Comparison of ENCODE assay signal across 19 cellular contexts in genomic region chr1:9858293-9859035, GRCh38. TPM values are rescaled to one million over a fixed set of nuclear protein-coding genes. Genes with fewer than 3 reads are reported as not detected.
A peak's percentile ranks its signal among the peaks of the same experiment; 100 is the strongest.
DNase-seq lines count a peak whose midpoint lies in the region; ATAC-seq lines count a peak whose summit lies in the region.
"Had no signal": no experiment of that assay in that cellular context is flagged by ENCODE, and none has a peak within 500 bp of the region (broad histone marks: within the 10 kb centered on the region; RNA-seq: fewer than 3 reads in every experiment).

No MANE protein-coding gene starts in this region.

- H3K18ac ChIP-seq in trophoblast cell (ENCODE audit: low read length): no peak overlapping the region

- H3K9ac ChIP-seq in HUES48 (ENCODE audit: low read depth, low read length): no peak overlapping the region
- no peak overlapping the region for H3K9ac ChIP-seq in trophoblast cell (ENCODE audit: low read length)

- H3K79me2 ChIP-seq in trophoblast cell (ENCODE audit: control insufficient read depth, insufficient read depth, low read length, poor library complexity): no peaks in the 10 kb centered on the region

- CTCF ChIA-PET in naive thymus-derived CD4-positive, alpha-beta T cell (lab: Charles Lee): interaction anchor here (0.6 to 8.9 kb wide), 2 partner anchors 72 to 131 kb away, joined by 3 to 72 read pairs; no protein-coding TSS in a partner anchor

- peaks cover 4% of the 10 kb centered on the region for H3K9me3 Mint-ChIP-seq in activated T-cell treated with anti-CD3 and anti-CD28 coated beads, Interleukin-2, amount 50 U/mL, for 4 hours
- peaks cover 4% of the 10 kb centered on the region for H3K9me3 Mint-ChIP-seq in activated naive CD8-positive, alpha-beta T cell treated with anti-CD3 and anti-CD28 coated beads, Interleukin-2, amount 50 U/mL, for 24 hours
- peaks cover 2% of the 10 kb centered on the region for H3K9me3 Mint-ChIP-seq in memory B cell
- peaks cover 0 to 10% (median 4%) of the 10 kb centered on the region in 11 donors for H3K9me3 Mint-ChIP-seq in naive thymus-derived CD4-positive, alpha-beta T cell

- H2BK12ac ChIP-seq in trophoblast cell (ENCODE audit: low read length): no peak overlapping the region

- H3K27ac Mint-ChIP-seq in activated naive CD8-positive, alpha-beta T cell treated with anti-CD3 and anti-CD28 coated beads, Interleukin-2, amount 50 U/mL, for 24 hours: no peak overlapping the region
- H3K27ac Mint-ChIP-seq in memory B cell: peak overlapping the region; percentile 40
- H3K27ac Mint-ChIP-seq in naive thymus-derived CD4-positive, alpha-beta T cell: peak overlapping the region in 3 of 9 donors; percentile 1 to 21 (median 13)
- H3K27ac Mint-ChIP-seq: progenitor cell of endocrine pancreas had no signal

- H3K27me3 ChIP-seq in HUES48 (ENCODE audit: control insufficient read depth, insufficient read depth, low read length) (no peaks in the 10 kb centered on the region), trophoblast cell (ENCODE audit: insufficient read depth, low read length) (no peaks in the 10 kb centered on the region)
- H3K27me3 ChIP-seq in naive thymus-derived CD4-positive, alpha-beta T cell (ENCODE audit: control insufficient read depth in 2 of 2, insufficient read depth in 2 of 2, low read length in 2 of 2): no peaks in the 10 kb centered on the region
- H3K27me3 ChIP-seq: sigmoid colon, suprapubic skin, vagina had no signal

- H2BK120ac ChIP-seq in trophoblast cell (ENCODE audit: insufficient read depth, low read length, poor library complexity): no peak overlapping the region

- peaks cover 12% of the 10 kb centered on the region; the same call in 1 of the 2 replicates for H3K4me1 ChIP-seq in HUES48 (ENCODE audit: control insufficient read depth, insufficient read depth, low read length)
- H3K4me1 ChIP-seq in naive thymus-derived CD4-positive, alpha-beta T cell (ENCODE audit: control insufficient read depth in 2 of 2, insufficient read depth in 2 of 2, low read length in 2 of 2): no peaks in the 10 kb centered on the region
- peaks cover 7 to 11% of the 10 kb centered on the region in 2 experiments for H3K4me1 ChIP-seq in trophoblast cell (ENCODE audit: control insufficient read depth in 1 of 2, insufficient read depth in 2 of 2, low read length in 2 of 2)
- H3K4me1 ChIP-seq: sigmoid colon had no signal

- H3K4me2 ChIP-seq in trophoblast cell (ENCODE audit: low read length): no peak overlapping the region

- H3K27ac ChIP-seq in HUES48 (ENCODE audit: low read depth, low read length): peak overlapping the region; percentile 84
- H3K27ac ChIP-seq in naive thymus-derived CD4-positive, alpha-beta T cell (ENCODE audit: low read depth, low read length): no peak overlapping the region
- no peak overlapping the region for H3K27ac ChIP-seq in trophoblast cell (ENCODE audit: low read depth, low read length)
- H3K27ac ChIP-seq: coronary artery, sigmoid colon, suprapubic skin, vagina had no signal

- POLR2A ChIA-PET in naive thymus-derived CD4-positive, alpha-beta T cell (lab: Charles Lee): no interaction called here

- H3K4me3 Mint-ChIP-seq in activated T-cell treated with anti-CD3 and anti-CD28 coated beads, Interleukin-2, amount 50 U/mL, for 4 hours: no peak overlapping the region
- H3K4me3 Mint-ChIP-seq in activated naive CD8-positive, alpha-beta T cell treated with anti-CD3 and anti-CD28 coated beads, Interleukin-2, amount 50 U/mL, for 24 hours: no peak overlapping the region
- no peak overlapping the region for H3K4me3 Mint-ChIP-seq in memory B cell
- no peak overlapping the region for H3K4me3 Mint-ChIP-seq in naive thymus-derived CD4-positive, alpha-beta T cell
- H3K4me3 Mint-ChIP-seq: CD14-positive monocyte had no signal

- WGBS in trophoblast cell (ENCODE audit: extremely low coverage, insufficient coverage, insufficient read length): no CpG with 5 or more reads among the region's 6 CpGs

- H3K4me3 ChIP-seq in HUES48 (ENCODE audit: low read depth, low read length): no peak overlapping the region
- no peak overlapping the region for H3K4me3 ChIP-seq in naive thymus-derived CD4-positive, alpha-beta T cell (ENCODE audit: low read length)
- H3K4me3 ChIP-seq in trophoblast cell (ENCODE audit: low read depth, low read length): no peak overlapping the region
- H3K4me3 ChIP-seq: coronary artery, sigmoid colon, suprapubic skin, vagina had no signal

- no peaks in the 10 kb centered on the region for H3K27me3 Mint-ChIP-seq in activated T-cell treated with anti-CD3 and anti-CD28 coated beads, Interleukin-2, amount 50 U/mL, for 4 hours (ENCODE audit: low read depth)
- H3K27me3 Mint-ChIP-seq in activated naive CD8-positive, alpha-beta T cell treated with anti-CD3 and anti-CD28 coated beads, Interleukin-2, amount 50 U/mL, for 24 hours: no peaks in the 10 kb centered on the region
- H3K27me3 Mint-ChIP-seq in memory B cell: no peaks in the 10 kb centered on the region
- no peaks in the 10 kb centered on the region for H3K27me3 Mint-ChIP-seq in naive thymus-derived CD4-positive, alpha-beta T cell
- H3K27me3 Mint-ChIP-seq: progenitor cell of endocrine pancreas had no signal

- no peaks in the 10 kb centered on the region for H3K9me3 ChIP-seq in HUES48 (ENCODE audit: control insufficient read depth, insufficient read depth, low read length)
- H3K9me3 ChIP-seq in naive thymus-derived CD4-positive, alpha-beta T cell (ENCODE audit: control insufficient read depth in 2 of 3, low read length in 3 of 3): peaks cover 0 to 5% (median 0%) of the 10 kb centered on the region in 3 experiments
- H3K9me3 ChIP-seq in trophoblast cell (ENCODE audit: insufficient read depth, low read depth, low read length): no peaks in the 10 kb centered on the region
- H3K9me3 ChIP-seq: sigmoid colon, suprapubic skin, vagina had no signal

- H4K8ac ChIP-seq in trophoblast cell (ENCODE audit: low read depth, low read length): no peak overlapping the region

- no peak overlapping the region for H2BK5ac ChIP-seq in trophoblast cell (ENCODE audit: low read depth, low read length, poor library complexity)

- H3K4ac ChIP-seq in trophoblast cell (ENCODE audit: low read depth, low read length): no peak overlapping the region

- no peaks in the 10 kb centered on the region; the same call in 1 of the 2 replicates for H3K36me3 ChIP-seq in HUES48 (ENCODE audit: control insufficient read depth, insufficient read depth, low read length)
- H3K36me3 ChIP-seq in naive thymus-derived CD4-positive, alpha-beta T cell (ENCODE audit: control insufficient read depth in 2 of 3, insufficient read depth in 3 of 3, low read length in 3 of 3): peaks cover 0 to 3% (median 0%) of the 10 kb centered on the region in 3 experiments
- H3K36me3 ChIP-seq in trophoblast cell (ENCODE audit: control insufficient read depth in 1 of 2, insufficient read depth in 2 of 2, low read length in 2 of 2): peaks cover 3 to 8% of the 10 kb centered on the region in 2 experiments

- H2AFZ ChIP-seq in trophoblast cell (ENCODE audit: insufficient read depth, low read length, poor library complexity): no peak overlapping the region

- H3K79me1 ChIP-seq in trophoblast cell (ENCODE audit: low read length): no peaks in the 10 kb centered on the region

- H4K12ac ChIP-seq in trophoblast cell (ENCODE audit: low read depth, low read length): no peak overlapping the region

- peaks cover 6% of the 10 kb centered on the region for H3K36me3 Mint-ChIP-seq in activated T-cell treated with anti-CD3 and anti-CD28 coated beads, Interleukin-2, amount 50 U/mL, for 4 hours (ENCODE audit: insufficient read depth)
- H3K36me3 Mint-ChIP-seq in activated naive CD8-positive, alpha-beta T cell treated with anti-CD3 and anti-CD28 coated beads, Interleukin-2, amount 50 U/mL, for 24 hours (ENCODE audit: low read depth): peaks cover 8% of the 10 kb centered on the region
- H3K36me3 Mint-ChIP-seq in memory B cell: peaks cover 15% of the 10 kb centered on the region
- peaks cover 9 to 25% (median 14%) of the 10 kb centered on the region in 5 donors for H3K36me3 Mint-ChIP-seq in naive thymus-derived CD4-positive, alpha-beta T cell

- no peaks in the 10 kb centered on the region for H3K4me1 Mint-ChIP-seq in activated T-cell treated with anti-CD3 and anti-CD28 coated beads, Interleukin-2, amount 50 U/mL, for 4 hours (ENCODE audit: low read depth)
- H3K4me1 Mint-ChIP-seq in activated naive CD8-positive, alpha-beta T cell treated with anti-CD3 and anti-CD28 coated beads, Interleukin-2, amount 50 U/mL, for 24 hours: peaks cover 2% of the 10 kb centered on the region
- H3K4me1 Mint-ChIP-seq in memory B cell: peaks cover 2% of the 10 kb centered on the region
- H3K4me1 Mint-ChIP-seq in naive thymus-derived CD4-positive, alpha-beta T cell: peaks cover 0 to 16% (median 0%) of the 10 kb centered on the region in 7 donors

- DNase-seq in activated T-cell treated with anti-CD3 and anti-CD28 coated beads, Interleukin-2, amount 50 U/mL, for 4 hours: no peak
- DNase-seq in activated T-cell treated with anti-CD3 and anti-CD28 coated beads for 4 hours: no peak
- no peak for DNase-seq in activated naive CD8-positive, alpha-beta T cell treated with anti-CD3 and anti-CD28 coated beads, Interleukin-2, amount 50 U/mL, for 24 hours
- DNase-seq in memory B cell (ENCODE audit: low spot score in 2 of 2): no peak
- no peak for DNase-seq in naive thymus-derived CD4-positive, alpha-beta T cell
- no peak for DNase-seq in iPS-NIHi7 (ENCODE audit: extremely low spot score)
- DNase-seq in trophoblast cell: no peak
- DNase-seq: activated CD4-positive, CD25-positive, alpha-beta regulatory T cell treated with anti-CD3 and anti-CD28 coated beads, Interleukin-2, amount 50 U/mL, for 72 hours; NCI-H1048; NCI-H2029; NCI-H226; NCI-H748 treated with DMSO at 0.1 percent for 48 hours; sigmoid colon had no signal

- H4K91ac ChIP-seq in trophoblast cell (ENCODE audit: low read depth, low read length): no peak overlapping the region

- intact Hi-C loops in naive thymus-derived CD4-positive, alpha-beta T cell (cut with micrococcal nuclease): no loop called here

- peak; percentile 63 to 69 for ATAC-seq in activated T-cell treated with anti-CD3 and anti-CD28 coated beads, Interleukin-2, amount 50 U/mL, for 4 hours
- peak; percentile 65 for ATAC-seq in activated naive CD8-positive, alpha-beta T cell treated with anti-CD3 and anti-CD28 coated beads, Interleukin-2, amount 50 U/mL, for 24 hours
- ATAC-seq in memory B cell (ENCODE audit: low read depth): no peak
- no peak for ATAC-seq in naive thymus-derived CD4-positive, alpha-beta T cell

- no peak overlapping the region for H2AK5ac ChIP-seq in trophoblast cell (ENCODE audit: low read length)

- H3K14ac ChIP-seq in trophoblast cell (ENCODE audit: low read length): no peak overlapping the region

- H3K23ac ChIP-seq in trophoblast cell (ENCODE audit: low read length): no peak overlapping the region

RNA-seq across cellular contexts. Expression of gene CLSTN1, which starts 34.7 kb away (rescaled TPM):
- total RNA-seq in activated T-cell treated with anti-CD3 and anti-CD28 coated beads, Interleukin-2, amount 50 U/mL, for 4 hours: 10 to 100 TPM; 34.4 to 38.5 (median 34.6) TPM
- total RNA-seq in naive thymus-derived CD4-positive, alpha-beta T cell: 100 to 1,000 TPM in 1 of 5 experiments, 10 to 100 TPM in 4; 68.6 to 116 (median 85.6) TPM
- 10 to 100 TPM; 16.9 to 40.2 TPM for polyA plus RNA-seq in naive thymus-derived CD4-positive, alpha-beta T cell
- polyA plus RNA-seq in trophoblast cell (2013): 40.1 and 42.2 TPM in 2 replicates

RNA-seq across cellular contexts. Expression of gene CTNNBIP1, which starts 51.6 kb away (rescaled TPM):
- 1 to 10 TPM; 4.2 to 5.2 (median 4.7) TPM for total RNA-seq in activated T-cell treated with anti-CD3 and anti-CD28 coated beads, Interleukin-2, amount 50 U/mL, for 4 hours
- 10 to 100 TPM in 1 of 5 experiments, 1 to 10 TPM in 4; 6.5 to 17.2 (median 7.4) TPM for total RNA-seq in naive thymus-derived CD4-positive, alpha-beta T cell
- polyA plus RNA-seq in naive thymus-derived CD4-positive, alpha-beta T cell: 1 to 10 TPM; 5.3 to 6.5 TPM
- 25.8 and 28.5 TPM in 2 replicates for polyA plus RNA-seq in trophoblast cell (2013)

Comparison
In these comparisons a context has a peak if more than half of its experiments do, and no peak if none do; other contexts are left out.
1. ATAC-seq: peak in activated T-cell treated with anti-CD3 and anti-CD28 coated beads, Interleukin-2, amount 50 U/mL, for 4 hours (2 of 2) and activated naive CD8-positive, alpha-beta T cell treated with anti-CD3 and anti-CD28 coated beads, Interleukin-2, amount 50 U/mL, for 24 hours (single experiment); none in memory B cell (single experiment) and naive thymus-derived CD4-positive, alpha-beta T cell (single experiment).